9 cellular contexts compared by ENCODE assay signal in genomic region chr7:77684030-77684429, GRCh38. TPM values are rescaled to one million over a fixed set of nuclear protein-coding genes. Genes with fewer than 3 reads are reported as not detected.
DNase-seq lines count a peak whose midpoint lies in the region; ATAC-seq, FAIRE-seq and TF ChIP-seq lines count a peak whose summit lies in the region.
"Had no signal": no experiment of that assay in that cellular context is flagged by ENCODE, and none has a peak within 500 bp of the region (broad histone marks: within the 10 kb centered on the region; RNA-seq: fewer than 3 reads in every experiment).

No MANE protein-coding gene starts in this region.

- H3K27ac Mint-ChIP-seq in endothelial cell (ENCODE audit: unreplicated experiment) (peak overlapping the region; percentile 64), natural killer cell (no peak overlapping the region)

- TF ChIP-seq CTCF in endothelial cell (IDR thresholded peaks at IDR 0.05; ENCODE audit: unreplicated experiment): no peak
- TF ChIP-seq CTCF in keratinocyte (optimal IDR thresholded peaks at IDR 0.05 in 1 of 3, IDR thresholded peaks at IDR 0.05 in 1 of 3, conservative IDR thresholded peaks at IDR 0.05 in 1 of 3; ENCODE audit: extremely low read depth in 1 of 3, insufficient read depth in 2 of 3, low read length in 3 of 3): no peak
- no peak for TF ChIP-seq CTCF in testis (IDR thresholded peaks at IDR 0.05)
- no peak for TF ChIP-seq CTCF in natural killer cell (IDR thresholded peaks at IDR 0.05)

- TF ChIP-seq POLR2A in testis (IDR thresholded peaks at IDR 0.05): no peak

- H3K4me3 ChIP-seq in keratinocyte (ENCODE audit: control insufficient read depth in 2 of 3, extremely low read depth in 1 of 3, insufficient read depth in 2 of 3, low read depth in 1 of 3, low read length in 3 of 3) (no peak overlapping the region), testis (no peak overlapping the region)
- H3K4me3 ChIP-seq: SJCRH30 had no signal

- H3K4me2 ChIP-seq in keratinocyte (ENCODE audit: control insufficient read depth, extremely low read depth, insufficient read depth, low read depth, low read length): no peak overlapping the region

- no peak for ATAC-seq in natural killer cell

- peak overlapping the region; percentile 1 for H3K4me3 Mint-ChIP-seq in endothelial cell (ENCODE audit: unreplicated experiment)
- H3K4me3 Mint-ChIP-seq in natural killer cell: no peak overlapping the region

- H3K4me1 Mint-ChIP-seq in endothelial cell (ENCODE audit: unreplicated experiment): peaks cover 16% of the 10 kb centered on the region
- H3K4me1 Mint-ChIP-seq in natural killer cell: peaks cover 16 to 26% of the 10 kb centered on the region in 2 donors

- peaks cover 9% of the 10 kb centered on the region for H3K79me2 ChIP-seq in keratinocyte (ENCODE audit: control insufficient read depth, insufficient read depth, low read length)

- H3K27me3 ChIP-seq in keratinocyte (ENCODE audit: control insufficient read depth, extremely low read depth, insufficient read depth, low read length) (no peaks in the 10 kb centered on the region), testis (no peaks in the 10 kb centered on the region)
- H3K27me3 ChIP-seq: SJCRH30 had no signal

- H3K27me3 Mint-ChIP-seq in endothelial cell (ENCODE audit: unreplicated experiment) (peaks cover 4% of the 10 kb centered on the region), natural killer cell (ENCODE audit: low read depth in 2 of 2) (no peaks in the 10 kb centered on the region)

- no peaks in the 10 kb centered on the region for H3K9me3 ChIP-seq in keratinocyte (ENCODE audit: control insufficient read depth, low read depth, low read length)
- H3K9me3 ChIP-seq in testis: no peaks in the 10 kb centered on the region
- H3K9me3 ChIP-seq: SJCRH30 had no signal

- dilution Hi-C loops in keratinocyte (cut with MboI; ENCODE audit: extremely low pct_ligation_motif_present, low sequenced_read_pairs): no loop called here

- 32 to 57% methylated on average over 9 of the region's 9 CpGs for WGBS in testis, 2 donors

- no peaks in the 10 kb centered on the region for H3K9me1 ChIP-seq in keratinocyte (ENCODE audit: control insufficient read depth, extremely low read depth, insufficient read depth, low read length)

- H4K20me1 ChIP-seq in keratinocyte (ENCODE audit: control insufficient read depth, extremely low read depth, insufficient read depth, low read length): no peaks in the 10 kb centered on the region

- H2AFZ ChIP-seq in keratinocyte (ENCODE audit: control insufficient read depth, low read length): no peak overlapping the region

- peak; percentile 81 for FAIRE-seq in keratinocyte (lab: Jason Lieb, UNC)

- H3K4me1 ChIP-seq in keratinocyte (ENCODE audit: control insufficient read depth, extremely low read depth, insufficient read depth, low read length) (peaks cover 16% of the 10 kb centered on the region), testis (peaks cover 11% of the 10 kb centered on the region)
- H3K4me1 ChIP-seq: SJCRH30 had no signal

- peak; percentile 49 for DNase-seq in LHCN-M2 (ENCODE audit: low read depth)
- DNase-seq in endothelial cell (ENCODE audit: low spot score): peak; percentile 22
- peak; percentile 19 for DNase-seq in keratinocyte (ENCODE audit: low read depth, low spot score)
- peak; percentile 46 for DNase-seq in testis
- no peak for DNase-seq in natural killer cell
- no peak for DNase-seq in NCI-H2029 (lab: John Stamatoyannopoulos, UW)
- no peak for DNase-seq in effector CD8-positive, alpha-beta T cell (lab: John Stamatoyannopoulos, UW)
- no peak for DNase-seq in NCI-H526 (lab: John Stamatoyannopoulos, UW)
- DNase-seq: SJCRH30 had no signal

- no peak overlapping the region for H3K9ac ChIP-seq in keratinocyte (ENCODE audit: control insufficient read depth, extremely low read depth, insufficient read depth, low read length)

- H3K9me3 Mint-ChIP-seq in endothelial cell (ENCODE audit: unreplicated experiment) (no peaks in the 10 kb centered on the region), natural killer cell (no peaks in the 10 kb centered on the region)

- H3K36me3 Mint-ChIP-seq in endothelial cell (ENCODE audit: low read depth, unreplicated experiment) (no peaks in the 10 kb centered on the region), natural killer cell (no peaks in the 10 kb centered on the region)

- H3K36me3 ChIP-seq in keratinocyte (ENCODE audit: control insufficient read depth in 2 of 2, extremely low read depth in 1 of 2, insufficient read depth in 2 of 2, low read length in 2 of 2): peaks cover 5 to 8% of the 10 kb centered on the region in 2 experiments
- H3K36me3 ChIP-seq in testis (ENCODE audit: low read depth, missing control alignments): no peaks in the 10 kb centered on the region

- intact Hi-C loops in testis (cut with DNase I; ENCODE audit: low total_unique reads) (no loop called here), natural killer cell (cut with micrococcal nuclease) (no loop called here)

- H3K27ac ChIP-seq in keratinocyte (ENCODE audit: control insufficient read depth, insufficient read depth, low read length) (peak overlapping the region; percentile 42), testis (peak overlapping the region in 1 of 2 donors; percentile 46)
- H3K27ac ChIP-seq: SJCRH30 had no signal

RNA-seq across cellular contexts. Expression of gene RSBN1L, which starts 12.2 kb away (rescaled TPM):
- total RNA-seq in LHCN-M2 (2014; rRNA removed) (13.7 and 18.8 TPM in 2 replicates), endothelial cell (ENCODE audit: unreplicated experiment) (17.2 TPM), testis (10 to 100 TPM; 38.1 to 40.1 TPM), natural killer cell (10 to 100 TPM; 23.9 to 34.4 (median 33.4) TPM)
- 5.4 TPM for polyA plus RNA-seq in LHCN-M2 (2012)
- polyA plus RNA-seq in keratinocyte (3.9 to 9.6 TPM (median 6.0 TPM) in 3 replicates), testis (ENCODE audit: insufficient read depth, low read depth, low replicate concordance) (33.0 TPM)
- 11.3 TPM for polyA plus RNA-seq in keratinocyte (2011; ENCODE audit: low read depth)
- 2.2 and 3.8 TPM in 2 replicates for polyA plus RNA-seq in keratinocyte (2011; cell fraction: cytosol; rRNA removed)
- 7.0 and 7.7 TPM in 2 replicates for polyA plus RNA-seq in keratinocyte (2011; cell fraction: nucleus; rRNA removed)
- 5.3 and 8.0 TPM in 2 replicates for polyA plus RNA-seq in keratinocyte (2012; ENCODE audit: low replicate concordance)
- 2.7 to 20.0 TPM (median 10.3 TPM) in 3 replicates for polyA minus RNA-seq in keratinocyte
- 2.9 TPM for polyA minus RNA-seq in keratinocyte (2011; cell fraction: cytosol; rRNA and poly(A)+ RNA removed)
- 4.7 and 5.6 TPM in 2 replicates for polyA minus RNA-seq in keratinocyte (2011; cell fraction: nucleus; rRNA and poly(A)+ RNA removed)

Comparison
In these comparisons a context has a peak if more than half of its experiments do, and no peak if none do; other contexts are left out.
1. DNase-seq: peak in LHCN-M2 (single experiment), endothelial cell (single experiment), keratinocyte (single experiment) and testis (single experiment); none in natural killer cell (single experiment), NCI-H2029 (single experiment), effector CD8-positive, alpha-beta T cell (single experiment) and NCI-H526 (0 of 2).